ENCODE assay signal across 8 cellular contexts in the genomic region with DNA sequence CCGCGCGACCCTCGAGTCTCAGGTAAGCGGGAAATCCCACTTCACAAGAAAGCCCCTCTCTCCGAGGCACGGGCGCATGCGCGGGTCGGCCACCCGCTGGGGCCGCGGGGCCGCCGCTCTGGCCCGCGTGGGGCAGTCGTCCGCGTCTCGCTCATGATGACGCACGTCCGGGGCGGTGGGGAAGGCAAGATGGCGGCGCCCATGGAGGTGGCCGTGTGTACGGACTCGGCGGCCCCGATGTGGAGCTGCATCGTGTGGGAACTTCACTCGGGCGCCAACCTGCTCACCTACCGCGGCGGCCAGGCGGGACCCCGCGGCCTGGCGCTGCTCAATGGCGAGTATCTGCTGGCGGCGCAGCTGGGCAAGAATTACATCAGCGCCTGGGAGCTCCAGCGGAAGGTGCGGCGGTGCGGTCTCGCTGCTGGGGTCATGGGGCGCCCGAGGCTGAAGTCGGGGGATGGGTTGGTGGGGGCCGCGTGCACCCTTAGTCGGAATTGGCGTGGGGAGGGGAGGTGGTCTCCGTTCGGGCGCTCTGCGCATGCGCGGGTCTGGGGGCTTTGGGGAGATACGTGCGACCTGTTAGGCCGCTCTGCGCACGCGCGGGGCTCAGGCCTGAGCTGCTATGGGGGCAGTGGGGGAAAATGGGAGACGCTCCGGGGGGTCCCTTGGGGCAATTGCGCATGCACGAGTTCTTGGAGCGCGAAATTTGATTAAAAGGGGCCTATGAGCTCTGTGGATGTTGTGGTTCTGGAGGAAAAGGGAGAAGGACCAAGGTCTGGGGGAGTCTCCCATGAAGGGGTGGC. TPM values are rescaled to one million over a fixed set of nuclear protein-coding genes. Genes with fewer than 3 reads are reported as not detected.
A peak's percentile ranks its signal among the peaks of the same experiment; 100 is the strongest.
DNase-seq lines count a peak whose midpoint lies in the region; ATAC-seq and TF ChIP-seq lines count a peak whose summit lies in the region.

A gene with protein sequence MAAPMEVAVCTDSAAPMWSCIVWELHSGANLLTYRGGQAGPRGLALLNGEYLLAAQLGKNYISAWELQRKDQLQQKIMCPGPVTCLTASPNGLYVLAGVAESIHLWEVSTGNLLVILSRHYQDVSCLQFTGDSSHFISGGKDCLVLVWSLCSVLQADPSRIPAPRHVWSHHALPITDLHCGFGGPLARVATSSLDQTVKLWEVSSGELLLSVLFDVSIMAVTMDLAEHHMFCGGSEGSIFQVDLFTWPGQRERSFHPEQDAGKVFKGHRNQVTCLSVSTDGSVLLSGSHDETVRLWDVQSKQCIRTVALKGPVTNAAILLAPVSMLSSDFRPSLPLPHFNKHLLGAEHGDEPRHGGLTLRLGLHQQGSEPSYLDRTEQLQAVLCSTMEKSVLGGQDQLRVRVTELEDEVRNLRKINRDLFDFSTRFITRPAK (plus strand): TSS at position 181 of the 803 bp plus-strand sequence. CDS start 9 bp downstream, at position 190.

- WGBS in HUES64 = under 1% methylated on average over 78 of the region's 78 CpGs

- TF ChIP-seq CTCF in OCI-LY7 (conservative IDR thresholded peaks at IDR 0.05; ENCODE audit: low read length) (no peak), epithelial cell of proximal tubule (conservative IDR thresholded peaks at IDR 0.05; ENCODE audit: low read depth, low read length) (no peak)

- peak within 1 kb of the TSS; percentile 83 for H3K4me2 ChIP-seq in OCI-LY7 (ENCODE audit: low read length)

- H3K4me1 ChIP-seq in HUES64 (ENCODE audit: insufficient read depth, low read length) = peaks cover 14% of the 10 kb centered on the region; the same call in 1 of the 2 replicates
- H3K4me1 ChIP-seq in OCI-LY7 (ENCODE audit: insufficient read depth, low read length, poor library complexity, severe bottlenecking) = peaks cover 24% of the 10 kb centered on the region
- peaks cover 10 to 14% of the 10 kb centered on the region in 2 donors for H3K4me1 ChIP-seq in mucosa of rectum (ENCODE audit: control insufficient read depth in 2 of 2, insufficient read depth in 2 of 2, low read length in 2 of 2)

- H3K79me2 ChIP-seq in OCI-LY7 (ENCODE audit: insufficient read depth, low read depth, low read length) = peaks cover 9% of the 10 kb centered on the region; the same call in 1 of the 2 replicates

- no TSS peak for BruUV-seq in OCI-LY7 (replicated peaks; lab: Mats Ljungman, UMichigan)

- ATAC-seq in GM19397 (IDR thresholded peaks at IDR 0.05; ENCODE audit: unreplicated experiment) = peak; percentile 76

- H3K27ac ChIP-seq in HUES64 (ENCODE audit: low read depth, low read length) (peak within 1 kb of the TSS; percentile 97), OCI-LY7 (ENCODE audit: low read depth, low read length, poor library complexity, severe bottlenecking) (peak within 1 kb of the TSS; percentile 29), mucosa of rectum (ENCODE audit: low read depth in 2 of 2, low read length in 2 of 2) (peak within 1 kb of the TSS; percentile 56 to 77)

- H3K27me3 ChIP-seq in HUES64 (ENCODE audit: insufficient read depth, low read length) (no peaks in the 10 kb centered on the region), mucosa of rectum (ENCODE audit: control insufficient read depth in 2 of 2, insufficient read depth in 2 of 2, low read length in 2 of 2) (no peaks in the 10 kb centered on the region)

- H3K4me3 ChIP-seq in HUES64 (ENCODE audit: low read length) = peak within 1 kb of the TSS; percentile 86
- peak within 1 kb of the TSS; percentile 92 for H3K4me3 ChIP-seq in OCI-LY7 (ENCODE audit: low read depth, low read length, poor library complexity, severe bottlenecking)
- peak within 1 kb of the TSS; percentile 95 for H3K4me3 ChIP-seq in epithelial cell of proximal tubule (ENCODE audit: low read depth, low read length)
- peak within 1 kb of the TSS; percentile 81 to 96 for H3K4me3 ChIP-seq in mucosa of rectum (ENCODE audit: low read length in 2 of 2)

- intact Hi-C loops in OCI-LY7 (cut with micrococcal nuclease; ENCODE audit: unreplicated experiment) = loop anchor here (1.0 to 2.0 kb wide), 2 partner anchors 59 to 122 kb away; no protein-coding TSS in a partner anchor

- peaks cover 31% of the 10 kb centered on the region for H3K36me3 ChIP-seq in HUES64 (ENCODE audit: insufficient read depth, low read length)
- H3K36me3 ChIP-seq in OCI-LY7 (ENCODE audit: insufficient read depth, low read length) = peaks cover 23% of the 10 kb centered on the region; the same call in 1 of the 2 replicates
- peaks cover 4 to 15% of the 10 kb centered on the region in 2 donors for H3K36me3 ChIP-seq in mucosa of rectum (ENCODE audit: control insufficient read depth in 2 of 2, insufficient read depth in 2 of 2, low read length in 2 of 2)

- no peaks in the 10 kb centered on the region for H3K9me2 ChIP-seq in OCI-LY7 (ENCODE audit: insufficient read depth, low read length)

- POLR2A ChIA-PET in OCI-LY7 (lab: Charles Lee) = interaction anchor here (0.5 to 2.0 kb wide), 5 partner anchors 41 to 200 kb away, joined by 3 to 7 read pairs (median 3); no protein-coding TSS in a partner anchor

- DNase-seq in CD1c-positive myeloid dendritic cell (ENCODE audit: extremely low spot score) = peak; percentile 96
- peak; percentile 93 for DNase-seq in OCI-LY7 (ENCODE audit: low spot score)
- peak; percentile 90 for DNase-seq in activated T-cell treated with anti-CD3 and anti-CD28 coated beads for 48 hours (ENCODE audit: low read depth)
- DNase-seq in epithelial cell of proximal tubule (ENCODE audit: low read depth) = no peak
- peak; percentile 72 to 83 for DNase-seq in stimulated activated CD8-positive, alpha-beta memory T cell treated with anti-CD3 and anti-CD28 coated beads, Interleukin-4, amount 100 ng/mL, for 4 hours (ENCODE audit: low read depth in 2 of 2, low spot score in 1 of 2)

- peak within 1 kb of the TSS; percentile 98 for H3K9ac ChIP-seq in HUES64 (ENCODE audit: low read depth, low read length)
- peak within 1 kb of the TSS; percentile 91 to 96 for H3K9ac ChIP-seq in mucosa of rectum (ENCODE audit: low read depth in 1 of 2, low read length in 2 of 2)

- CTCF ChIA-PET in OCI-LY7 (lab: Charles Lee; ENCODE audit: unreplicated experiment) = interaction anchor here (0.7 to 1.1 kb wide), 3 partner anchors 13 to 85 kb away, joined by 3 to 5 read pairs (median 5); no protein-coding TSS in a partner anchor

- H4K20me1 ChIP-seq in OCI-LY7 (ENCODE audit: insufficient read depth, low read length) = no peaks in the 10 kb centered on the region

- no peaks in the 10 kb centered on the region for H3K9me3 ChIP-seq in HUES64 (ENCODE audit: insufficient read depth, low read depth, low read length)
- no peaks in the 10 kb centered on the region for H3K9me3 ChIP-seq in OCI-LY7 (ENCODE audit: low read length)
- H3K9me3 ChIP-seq in mucosa of rectum (ENCODE audit: control insufficient read depth in 2 of 2, low read length in 2 of 2) = no peaks in the 10 kb centered on the region

- H2AFZ ChIP-seq in OCI-LY7 (ENCODE audit: low read length) = peak within 1 kb of the TSS; percentile 67; the same call in 1 of the 2 replicates

RNA-seq across cellular contexts. Expression of the gene that starts here (rescaled TPM):
- 64.6 TPM for polyA plus RNA-seq in HUES64 (2013, experiment 1 of 2)
- polyA plus RNA-seq in HUES64 (2013, experiment 2 of 2) = 57.8 TPM
- total RNA-seq in OCI-LY7 (2014; rRNA removed; shearing (Covaris generic)) = 61.6 and 74.7 TPM in 2 replicates
- total RNA-seq in OCI-LY7 (2022) (38.4 and 51.4 TPM in 2 replicates), epithelial cell of proximal tubule (71.0 and 94.4 TPM in 2 replicates)

Comparison
In these comparisons a context has a peak if more than half of its experiments do, and no peak if none do; other contexts are left out.
1. H3K27ac ChIP-seq: peak in every context shown above with its lines; median percentile 97 in HUES64; 66 in mucosa of rectum; 29 in OCI-LY7.